ENCODE assay signal across 20 cellular contexts in the genomic region with DNA sequence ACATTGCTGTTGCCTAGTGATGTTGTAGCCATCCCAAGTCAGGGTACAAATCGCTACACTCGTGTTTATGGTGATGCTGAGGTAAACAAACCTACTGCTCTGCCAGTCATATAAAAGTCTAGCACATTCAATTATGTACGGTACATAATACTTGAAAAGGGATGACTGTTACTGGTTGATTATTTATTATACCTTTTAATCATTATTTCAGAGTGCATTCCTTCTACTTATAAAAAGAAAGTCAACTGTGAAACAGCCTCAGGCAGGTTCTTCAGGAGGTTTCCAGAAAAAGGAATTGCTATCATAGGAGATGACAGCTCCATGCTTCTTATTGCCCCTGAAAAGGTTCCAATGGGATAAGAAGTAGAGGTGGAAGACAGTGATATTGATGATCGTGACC.
"Had no signal": no experiment of that assay in that cellular context is flagged by ENCODE, and none has a peak within 500 bp of the region (broad histone marks: within the 10 kb centered on the region; RNA-seq: fewer than 3 reads in every experiment).

No MANE protein-coding gene starts in this region.

- H3K4me2 ChIP-seq: SK-N-SH had no signal

- H3K9ac ChIP-seq: SK-N-SH had no signal

- ATAC-seq: Panc1, PC-3 had no signal

- H3K27ac ChIP-seq: HL-60, RWPE1 had no signal

- H3K9me3 ChIP-seq: SK-N-SH had no signal

- DNase-seq: KBM-7; MV-4-11; NCI-H1048; NCI-H1417 treated with DMSO at 0.1 percent for 48 hours; NCI-H146; NCI-H1694 treated with DMSO at 0.1 percent for 48 hours; NCI-H1930; NCI-H2107; NCI-H226; NCI-H446; NCI-H510A; NCI-H524 treated with DMSO at 0.1 percent for 48 hours; NCI-H774; NK-92 treated with Interleukin-12 subunit alpha and Interleukin-12 subunit beta, amount 100 ng/mL, for 24 hours; PC-3; SHP77; SK-N-SH had no signal
